In the genomic region with DNA sequence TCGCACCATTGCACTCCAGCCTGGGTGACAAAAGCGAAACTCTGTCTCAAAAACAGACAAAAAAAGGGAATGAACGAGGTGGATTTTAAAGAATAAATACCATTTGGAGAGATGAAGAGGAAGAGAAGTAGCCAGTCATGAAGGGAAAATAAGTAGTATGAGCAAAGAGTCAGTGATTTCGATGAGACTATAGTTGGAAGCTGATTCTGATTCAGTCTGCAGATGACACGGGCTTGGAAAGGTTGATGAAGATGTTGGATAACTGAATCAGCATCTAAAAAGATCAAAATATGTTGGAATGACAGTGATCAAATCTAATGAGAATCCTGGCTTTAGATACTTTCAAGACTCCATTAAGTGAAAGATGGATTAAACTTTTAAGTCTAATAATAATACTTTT, we compare ENCODE assay signal across 18 cellular contexts.
"Had no signal": no experiment of that assay in that cellular context is flagged by ENCODE, and none has a peak within 500 bp of the region (broad histone marks: within the 10 kb centered on the region; RNA-seq: fewer than 3 reads in every experiment).

No MANE protein-coding gene starts in this region.

- H3K4me3 ChIP-seq: esophagus muscularis mucosa, gastroesophageal sphincter, mucosa of descending colon, thyroid gland had no signal

- H3K27me3 ChIP-seq: esophagus muscularis mucosa, gastroesophageal sphincter, thyroid gland had no signal

- ATAC-seq: activated CD4-positive, alpha-beta T cell treated with anti-CD3 and anti-CD28 coated beads for 36 hours; activated CD8-positive, alpha-beta memory T cell treated with anti-CD3 and anti-CD28 coated beads, Interleukin-2, amount 10 ng/mL, durations not matched to agents 7 days and 5 days; gastroesophageal sphincter; mucosa of descending colon; naive thymus-derived CD8-positive, alpha-beta T cell; SK-N-SH treated with all-trans-retinoic acid at 6 μM for 48 hours had no signal

- DNase-seq: activated CD4-positive, alpha-beta memory T cell treated with anti-CD3 and anti-CD28 coated beads, Interleukin-2, amount 10 ng/mL, durations not matched to agents 7 days and 5 days; activated CD4-positive, alpha-beta T cell treated with anti-CD3 and anti-CD28 coated beads for 36 hours; activated CD8-positive, alpha-beta memory T cell treated with anti-CD3 and anti-CD28 coated beads, Interleukin-2, amount 10 ng/mL, durations not matched to agents 7 days and 5 days; activated naive CD4-positive, alpha-beta T cell treated with anti-CD3 and anti-CD28 coated beads for 36 hours; effector CD4-positive, alpha-beta T cell; mesenchymal stem cell; mucosa of descending colon; naive thymus-derived CD8-positive, alpha-beta T cell; retina; stimulated activated CD4-positive, alpha-beta T cell treated with anti-CD3 and anti-CD28 coated beads, Interleukin-12 subunit alpha, Interleukin-12 subunit beta, amount 100 ng/mL, for 4 hours; stimulated activated CD4-positive, alpha-beta T cell treated with anti-CD3 and anti-CD28 coated beads, Interleukin-1b, Interleukin-23, amount 100 ng/mL, for 48 hours; stimulated activated CD8-positive, alpha-beta memory T cell treated with anti-CD3 and anti-CD28 coated beads, Interleukin-4, amount 100 ng/mL, for 48 hours; stimulated activated naive CD4-positive, alpha-beta T cell treated with Interleukin-2 at 50 U/mL for 16 hours; thyroid gland; WERI-Rb-1 had no signal

- H3K9me3 Mint-ChIP-seq: activated CD4-positive, alpha-beta memory T cell treated with anti-CD3 and anti-CD28 coated beads, Interleukin-2, amount 10 ng/mL, durations not matched to agents 7 days and 5 days; activated naive CD4-positive, alpha-beta T cell treated with anti-CD3 and anti-CD28 coated beads for 36 hours; naive thymus-derived CD8-positive, alpha-beta T cell had no signal

- H3K27ac Mint-ChIP-seq: activated CD4-positive, alpha-beta memory T cell treated with anti-CD3 and anti-CD28 coated beads, Interleukin-2, amount 10 ng/mL, durations not matched to agents 7 days and 5 days; activated CD4-positive, alpha-beta T cell treated with anti-CD3 and anti-CD28 coated beads for 36 hours; activated CD8-positive, alpha-beta memory T cell treated with anti-CD3 and anti-CD28 coated beads, Interleukin-2, amount 10 ng/mL, durations not matched to agents 7 days and 5 days; activated naive CD4-positive, alpha-beta T cell treated with anti-CD3 and anti-CD28 coated beads for 36 hours had no signal

- H3K9me3 ChIP-seq: esophagus muscularis mucosa, gastroesophageal sphincter, mucosa of descending colon, thyroid gland had no signal

- H3K27ac ChIP-seq: esophagus muscularis mucosa, gastroesophageal sphincter, thyroid gland, WERI-Rb-1 had no signal

- H3K27me3 Mint-ChIP-seq: activated CD4-positive, alpha-beta memory T cell treated with anti-CD3 and anti-CD28 coated beads, Interleukin-2, amount 10 ng/mL, durations not matched to agents 7 days and 5 days; activated CD4-positive, alpha-beta T cell treated with anti-CD3 and anti-CD28 coated beads for 36 hours; activated CD8-positive, alpha-beta memory T cell treated with anti-CD3 and anti-CD28 coated beads, Interleukin-2, amount 10 ng/mL, durations not matched to agents 7 days and 5 days; naive thymus-derived CD8-positive, alpha-beta T cell had no signal

- H3K4me3 Mint-ChIP-seq: activated CD4-positive, alpha-beta memory T cell treated with anti-CD3 and anti-CD28 coated beads, Interleukin-2, amount 10 ng/mL, durations not matched to agents 7 days and 5 days; activated CD4-positive, alpha-beta T cell treated with anti-CD3 and anti-CD28 coated beads for 36 hours; activated CD8-positive, alpha-beta memory T cell treated with anti-CD3 and anti-CD28 coated beads, Interleukin-2, amount 10 ng/mL, durations not matched to agents 7 days and 5 days; activated naive CD4-positive, alpha-beta T cell treated with anti-CD3 and anti-CD28 coated beads for 36 hours had no signal

- H3K36me3 ChIP-seq: thyroid gland had no signal
